Comparison of ENCODE assay signal across 13 cellular contexts in genomic region chr7:120740348-120740747, GRCh38.
DNase-seq lines count a peak whose midpoint lies in the region; ATAC-seq and TF ChIP-seq lines count a peak whose summit lies in the region.
"Had no signal": no experiment of that assay in that cellular context is flagged by ENCODE, and none has a peak within 500 bp of the region (broad histone marks: within the 10 kb centered on the region; RNA-seq: fewer than 3 reads in every experiment).

No MANE protein-coding gene starts in this region.

- intact Hi-C loops in CD4-positive, alpha-beta T cell (cut with DNase I, micrococcal nuclease), result no loop called here

- peak overlapping the region; percentile 68 for H3K27ac ChIP-seq in mesodermal cell (ENCODE audit: low read depth, low read length, severe bottlenecking)
- no peak overlapping the region for H3K27ac ChIP-seq in CD4-positive, alpha-beta T cell (ENCODE audit: low read depth, low read length)
- no peak overlapping the region for H3K27ac ChIP-seq in caudate nucleus (ENCODE audit: low read depth, low read length)
- H3K27ac ChIP-seq: RWPE1 had no signal

- H3K27ac Mint-ChIP-seq in CD4-positive, alpha-beta T cell, result no peak overlapping the region
- H3K27ac Mint-ChIP-seq: memory B cell had no signal

- peaks cover 3% of the 10 kb centered on the region for H3K4me1 ChIP-seq in mesodermal cell (ENCODE audit: control insufficient read depth, insufficient read depth, low read length, poor library complexity, severe bottlenecking)

- H3K27me3 ChIP-seq in CD4-positive, alpha-beta T cell (ENCODE audit: control insufficient read depth, insufficient read depth, low read length), result no peaks in the 10 kb centered on the region

- H3K4me3 Mint-ChIP-seq in CD4-positive, alpha-beta T cell, result no peak overlapping the region
- H3K4me3 Mint-ChIP-seq: memory B cell had no signal

- no peak for TF ChIP-seq CTCF in CD4-positive, alpha-beta T cell (IDR thresholded peaks at IDR 0.05)

- H3K36me3 Mint-ChIP-seq in CD4-positive, alpha-beta T cell (ENCODE audit: low read depth), result no peaks in the 10 kb centered on the region
- H3K36me3 Mint-ChIP-seq: memory B cell had no signal

- no peaks in the 10 kb centered on the region for H3K9me3 Mint-ChIP-seq in CD4-positive, alpha-beta T cell
- H3K9me3 Mint-ChIP-seq: memory B cell had no signal

- H3K9me3 ChIP-seq in mesodermal cell (ENCODE audit: control insufficient read depth, low read length), result no peaks in the 10 kb centered on the region
- no peaks in the 10 kb centered on the region for H3K9me3 ChIP-seq in CD4-positive, alpha-beta T cell (ENCODE audit: control insufficient read depth, low read length)

- no peak for ATAC-seq in HG03439 (IDR thresholded peaks at IDR 0.05; ENCODE audit: unreplicated experiment)
- ATAC-seq in CD4-positive, alpha-beta T cell (ENCODE audit: poor library complexity), result no peak
- ATAC-seq: activated CD4-positive, CD25-positive, alpha-beta regulatory T cell treated with anti-CD3 and anti-CD28 coated beads, Interleukin-2, amount 50 U/mL, for 24 hours had no signal

- H3K27me3 Mint-ChIP-seq in CD4-positive, alpha-beta T cell, result peaks cover 8% of the 10 kb centered on the region

- CTCF ChIA-PET in CD4-positive, alpha-beta T cell (lab: Charles Lee), result interaction anchor here (0.5 kb wide), 1 partner anchor 18 kb away, joined by 3 read pairs; no protein-coding TSS in a partner anchor

- no peaks in the 10 kb centered on the region for H3K4me1 Mint-ChIP-seq in CD4-positive, alpha-beta T cell (ENCODE audit: low read depth)
- H3K4me1 Mint-ChIP-seq: memory B cell had no signal

- no peaks in the 10 kb centered on the region for H3K36me3 ChIP-seq in mesodermal cell (ENCODE audit: control insufficient read depth, insufficient read depth, low read length)

- DNase-seq in DMS153 treated with DMSO at 0.1 percent for 48 hours (lab: John Stamatoyannopoulos, UW; ENCODE audit: unreplicated experiment) (peak; percentile 29), NCI-H2196 (lab: John Stamatoyannopoulos, UW; ENCODE audit: unreplicated experiment) (peak; percentile 68), dermis blood vessel endothelial cell (peak; percentile 69), caudate nucleus (lab: John Stamatoyannopoulos, UW) (no peak), NCI-H526 treated with DMSO at 0.1 percent for 48 hours (lab: John Stamatoyannopoulos, UW) (no peak)
- no peak for DNase-seq in CD4-positive, alpha-beta T cell
- DNase-seq: activated naive CD4-positive, alpha-beta T cell; NCI-H1105 treated with DMSO at 0.1 percent for 48 hours had no signal

- 97 to 100% methylated on average over 1 to 3 of the region's 3 CpGs for WGBS in mesodermal cell (ENCODE audit: insufficient coverage in 2 of 2), 2 experiments

- POLR2A ChIA-PET in CD4-positive, alpha-beta T cell (lab: Charles Lee), result no interaction called here

- no peak overlapping the region for H3K4me3 ChIP-seq in mesodermal cell (ENCODE audit: extremely low read depth, insufficient read depth, low read length, poor library complexity, severe bottlenecking)

Comparison
In these comparisons a context has a peak if more than half of its experiments do, and no peak if none do; other contexts are left out.
1. DNase-seq: peak in DMS153 treated with DMSO at 0.1 percent for 48 hours (single experiment), NCI-H2196 (single experiment) and dermis blood vessel endothelial cell (single experiment); none in CD4-positive, alpha-beta T cell (0 of 10), caudate nucleus (0 of 61) and NCI-H526 treated with DMSO at 0.1 percent for 48 hours (single experiment).